Comparison of ENCODE assay signal across 8 cellular contexts in the genomic region with DNA sequence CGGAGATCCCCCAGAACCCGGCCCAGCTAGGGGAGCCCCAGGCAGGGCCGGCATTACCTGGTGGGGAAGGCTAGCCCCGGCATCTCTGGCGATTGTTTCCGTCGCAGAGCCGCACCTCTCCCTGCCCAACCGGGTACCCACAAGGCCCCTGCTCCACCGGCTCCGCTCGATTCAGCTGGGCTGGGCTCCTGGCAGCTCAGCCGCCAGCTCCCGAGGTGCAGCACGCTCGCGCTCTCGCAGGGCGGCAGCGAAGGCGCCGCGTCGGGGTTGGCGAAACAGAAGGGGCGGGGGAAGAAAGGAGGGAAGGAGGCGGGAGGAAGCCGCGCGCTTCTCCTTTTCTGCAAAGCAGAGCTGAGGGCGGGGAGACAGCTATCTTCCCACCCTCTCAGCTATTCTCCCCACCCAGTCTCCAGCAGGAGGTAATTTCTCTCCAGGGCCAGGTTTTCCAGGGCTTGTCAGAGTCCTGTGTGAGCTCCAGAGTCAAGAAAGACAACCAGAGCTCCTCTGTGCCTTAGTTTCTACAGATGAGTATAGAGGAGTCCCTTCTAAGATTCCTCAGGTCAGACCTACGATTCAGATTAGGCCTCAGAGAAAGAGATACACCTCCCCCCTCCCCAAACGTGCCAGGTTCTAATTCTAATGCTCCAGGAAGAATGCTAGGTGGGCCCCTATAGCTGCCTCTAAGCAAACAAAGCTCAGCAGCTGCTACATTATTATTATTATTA.
A peak's percentile ranks its signal among the peaks of the same experiment; 100 is the strongest.
DNase-seq lines count a peak whose midpoint lies in the region; ATAC-seq, FAIRE-seq and TF ChIP-seq lines count a peak whose summit lies in the region.

No MANE protein-coding gene starts in this region.

- peak; percentile 89 for FAIRE-seq in GM12891 (lab: Jason Lieb, UNC)

- DNase-seq in GM12891 (ENCODE audit: insufficient read length, low spot score) = peak; percentile 54
- peak; percentile 17 for DNase-seq in NCI-H1694 treated with DMSO at 0.1 percent for 48 hours (lab: John Stamatoyannopoulos, UW)
- peak; percentile 68 to 73 for DNase-seq in activated CD4-positive, alpha-beta T cell treated with anti-CD3 and anti-CD28 coated beads for 4 hours
- DNase-seq in left kidney (ENCODE audit: low read depth, low spot score) = peak; percentile 95
- DNase-seq in stimulated activated CD4-positive, alpha-beta T cell treated with anti-CD3 and anti-CD28 coated beads, Interleukin-1b, Interleukin-23, amount 100 ng/mL, for 48 hours = peak; percentile 79
- DNase-seq in HuH-7.5 (ENCODE audit: low spot score) = no peak

- TF ChIP-seq POLR2A in GM12891 (IDR thresholded peaks at IDR 0.05; ENCODE audit: low read depth, low read length) = peak; percentile 37; the same call in 1 of the 2 replicates

- H3K27ac ChIP-seq in cingulate gyrus (ENCODE audit: low read depth, low read length) = peak overlapping the region; percentile 62

- ATAC-seq in HG02642 (IDR thresholded peaks at IDR 0.05; ENCODE audit: poor library complexity, unreplicated experiment) = peak; percentile 92

TF ChIP-seq in GM12891, 5 proteins besides CTCF, POLR2A, EP300 and RAD21:
- TF ChIP-seq POU2F2 (IDR thresholded peaks at IDR 0.05; ENCODE audit: low read depth, low read length) (no peak), SPI1 (IDR thresholded peaks at IDR 0.05; ENCODE audit: low read depth, low read length) (peak; percentile 88), POLR2AphosphoS5 (IDR thresholded peaks at IDR 0.05; ENCODE audit: low read depth, low read length) (no peak), PAX5 (IDR thresholded peaks at IDR 0.05; ENCODE audit: insufficient read depth, low read length, severe bottlenecking) (peak; percentile 24), TAF1 (IDR thresholded peaks at IDR 0.05; ENCODE audit: low read depth, low read length) (0 out of 2 replicates have a peak, but pooled peaks have one; percentile 2)
